In the genomic region with DNA sequence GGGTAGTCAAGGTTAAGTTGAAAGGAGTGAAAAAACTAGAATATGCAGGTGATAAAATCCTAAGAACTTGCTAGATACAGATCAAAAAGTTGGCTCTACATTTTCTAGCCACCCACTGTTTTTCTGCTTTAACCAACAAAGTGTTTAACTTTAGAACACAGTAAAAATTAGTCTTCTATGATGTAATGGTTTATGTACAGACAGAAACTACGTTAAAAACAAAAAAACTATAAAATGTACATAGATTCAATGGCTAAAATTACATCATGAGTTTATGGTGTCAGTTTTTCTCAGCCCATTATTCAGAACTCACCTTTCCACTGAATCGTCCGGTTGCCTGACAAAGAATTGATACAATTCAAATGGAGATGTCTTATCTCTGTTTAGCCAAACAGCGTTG, we compare ENCODE assay signal across 10 cellular contexts. TPM values are rescaled to one million over a fixed set of nuclear protein-coding genes. Genes with fewer than 3 reads are reported as not detected.
DNase-seq lines count a peak whose midpoint lies in the region; ATAC-seq and TF ChIP-seq lines count a peak whose summit lies in the region.
"Had no signal": no experiment of that assay in that cellular context is flagged by ENCODE, and none has a peak within 500 bp of the region (broad histone marks: within the 10 kb centered on the region; RNA-seq: fewer than 3 reads in every experiment).

No MANE protein-coding gene starts in this region.

- peaks cover 16% of the 10 kb centered on the region for H3K4me1 ChIP-seq in foreskin keratinocyte
- H3K4me1 ChIP-seq in subcutaneous abdominal adipose tissue (ENCODE audit: control insufficient read depth in 5 of 5, insufficient read depth in 5 of 5, low read length in 5 of 5): peaks cover 3 to 28% (median 22%) of the 10 kb centered on the region in 5 donors
- H3K4me1 ChIP-seq in transverse colon: peaks cover 11 to 24% (median 18%) of the 10 kb centered on the region in 4 donors

- POLR2A ChIA-PET in activated CD4-positive, alpha-beta memory T cell treated with anti-CD3 and anti-CD28 coated beads, Interleukin-2, amount 10 ng/mL, durations not matched to agents 7 days and 5 days (lab: Charles Lee): interaction anchor here (2.1 kb wide), 1 partner anchor 297 kb away, joined by 8 read pairs; no protein-coding TSS in a partner anchor

- H3K27me3 ChIP-seq in foreskin keratinocyte (no peaks in the 10 kb centered on the region), subcutaneous abdominal adipose tissue (ENCODE audit: control insufficient read depth in 5 of 5, insufficient read depth in 4 of 5, low read length in 5 of 5) (no peaks in the 10 kb centered on the region), transverse colon (no peaks in the 10 kb centered on the region)

- H3K27me3 Mint-ChIP-seq in activated naive CD4-positive, alpha-beta T cell treated with anti-CD3 and anti-CD28 coated beads, Interleukin-2, amount 50 U/mL, for 24 hours: no peaks in the 10 kb centered on the region
- H3K27me3 Mint-ChIP-seq in activated CD4-positive, alpha-beta memory T cell treated with anti-CD3 and anti-CD28 coated beads, Interleukin-2, amount 10 ng/mL, durations not matched to agents 7 days and 5 days: no peaks in the 10 kb centered on the region

- TF ChIP-seq CTCF in foreskin keratinocyte (conservative IDR thresholded peaks at IDR 0.05) (no peak), transverse colon (IDR thresholded peaks at IDR 0.05) (no peak)

- peak overlapping the region; percentile 72 for H3K27ac ChIP-seq in foreskin keratinocyte
- peak overlapping the region; percentile 87 for H3K27ac ChIP-seq in subcutaneous abdominal adipose tissue (ENCODE audit: low read depth, low read length)
- H3K27ac ChIP-seq in transverse colon: peak overlapping the region in 1 of 4 donors; percentile 95

- ATAC-seq in foreskin keratinocyte: no peak
- ATAC-seq: sciatic nerve had no signal

- H3K4me1 Mint-ChIP-seq in activated naive CD4-positive, alpha-beta T cell treated with anti-CD3 and anti-CD28 coated beads, Interleukin-2, amount 50 U/mL, for 24 hours: peaks cover 18% of the 10 kb centered on the region
- peaks cover 20% of the 10 kb centered on the region for H3K4me1 Mint-ChIP-seq in activated CD4-positive, alpha-beta memory T cell treated with anti-CD3 and anti-CD28 coated beads, Interleukin-2, amount 10 ng/mL, durations not matched to agents 7 days and 5 days

- intact Hi-C loops in transverse colon (cut with DNase I; ENCODE audit: low total_unique reads): no loop called here

- no peak for TF ChIP-seq EP300 in transverse colon (IDR thresholded peaks at IDR 0.05; ENCODE audit: low read depth)

- WGBS in transverse colon (ENCODE audit: low coverage in 1 of 2), 2 donors: 47 to 56% methylated on average over 4 of the region's 4 CpGs

- H3K36me3 Mint-ChIP-seq in activated naive CD4-positive, alpha-beta T cell treated with anti-CD3 and anti-CD28 coated beads, Interleukin-2, amount 50 U/mL, for 24 hours: peaks cover 8% of the 10 kb centered on the region
- H3K36me3 Mint-ChIP-seq in activated CD4-positive, alpha-beta memory T cell treated with anti-CD3 and anti-CD28 coated beads, Interleukin-2, amount 10 ng/mL, durations not matched to agents 7 days and 5 days (ENCODE audit: low read depth): peaks cover 40% of the 10 kb centered on the region

- peak overlapping the region; percentile 94 for H3K4me3 Mint-ChIP-seq in activated naive CD4-positive, alpha-beta T cell treated with anti-CD3 and anti-CD28 coated beads, Interleukin-2, amount 50 U/mL, for 24 hours
- peak overlapping the region; percentile 79 for H3K4me3 Mint-ChIP-seq in activated CD4-positive, alpha-beta memory T cell treated with anti-CD3 and anti-CD28 coated beads, Interleukin-2, amount 10 ng/mL, durations not matched to agents 7 days and 5 days

- H3K9me3 ChIP-seq in subcutaneous abdominal adipose tissue (ENCODE audit: control insufficient read depth in 5 of 5, low read length in 5 of 5): no peaks in the 10 kb centered on the region
- H3K9me3 ChIP-seq in transverse colon: no peaks in the 10 kb centered on the region

- H3K4me3 ChIP-seq in subcutaneous abdominal adipose tissue (ENCODE audit: low read depth in 1 of 5, low read length in 5 of 5) (peak overlapping the region in 3 of 5 donors; percentile 23 to 98 (median 79)), transverse colon (no peak overlapping the region)

- in situ Hi-C loops in transverse colon (cut with MboI; ENCODE audit: low pct_ligation_motif_present in 1 of 4, low pct_unique_long_range_greater_than_20kb in 1 of 4, low sequenced_read_pairs in 3 of 4): loop anchor here in 3 of 4 donors (10.0 to 25.0 kb wide), 3 partner anchors 159 to 1271 kb away; a partner anchor contains a TSS

- TF ChIP-seq POLR2A in transverse colon (IDR thresholded peaks at IDR 0.05): no peak

- H3K9me3 Mint-ChIP-seq in activated naive CD4-positive, alpha-beta T cell treated with anti-CD3 and anti-CD28 coated beads, Interleukin-2, amount 50 U/mL, for 24 hours: no peaks in the 10 kb centered on the region
- H3K9me3 Mint-ChIP-seq in activated CD4-positive, alpha-beta memory T cell treated with anti-CD3 and anti-CD28 coated beads, Interleukin-2, amount 10 ng/mL, durations not matched to agents 7 days and 5 days: no peaks in the 10 kb centered on the region

- no peak for DNase-seq in activated naive CD4-positive, alpha-beta T cell treated with anti-CD3 and anti-CD28 coated beads, Interleukin-2, amount 50 U/mL, for 16 hours
- no peak for DNase-seq in activated CD4-positive, alpha-beta memory T cell treated with anti-CD3 and anti-CD28 coated beads, Interleukin-2, amount 10 ng/mL, durations not matched to agents 7 days and 5 days
- no peak for DNase-seq in foreskin keratinocyte
- DNase-seq in NCI-H2107 (lab: John Stamatoyannopoulos, UW): no peak
- DNase-seq in HuH-7.5 (ENCODE audit: low spot score): no peak
- DNase-seq in transverse colon: no peak
- DNase-seq: islet precursor cell had no signal

- H3K27ac Mint-ChIP-seq in activated naive CD4-positive, alpha-beta T cell treated with anti-CD3 and anti-CD28 coated beads, Interleukin-2, amount 50 U/mL, for 24 hours: peak overlapping the region; percentile 27
- H3K27ac Mint-ChIP-seq in activated CD4-positive, alpha-beta memory T cell treated with anti-CD3 and anti-CD28 coated beads, Interleukin-2, amount 10 ng/mL, durations not matched to agents 7 days and 5 days: peak overlapping the region; percentile 45

- peak overlapping the region in 4 of 5 donors; percentile 2 to 91 (median 40) for H3K9ac ChIP-seq in subcutaneous abdominal adipose tissue (ENCODE audit: low read length in 5 of 5)

- CTCF ChIA-PET in activated CD4-positive, alpha-beta memory T cell treated with anti-CD3 and anti-CD28 coated beads, Interleukin-2, amount 10 ng/mL, durations not matched to agents 7 days and 5 days (lab: Charles Lee): no interaction called here

- H3K36me3 ChIP-seq in subcutaneous abdominal adipose tissue (ENCODE audit: control insufficient read depth in 5 of 5, insufficient read depth in 5 of 5, low read length in 5 of 5): peaks cover 19 to 45% (median 33%) of the 10 kb centered on the region in 5 donors
- peaks cover 0 to 22% (median 7%) of the 10 kb centered on the region in 4 donors for H3K36me3 ChIP-seq in transverse colon

RNA-seq across cellular contexts. Expression of a gene that starts 2.1 kb away (rescaled TPM):
- total RNA-seq in activated CD4-positive, alpha-beta memory T cell treated with anti-CD3 and anti-CD28 coated beads, Interleukin-2, amount 10 ng/mL, durations not matched to agents 7 days and 5 days: 10 to 100 TPM; 17.0 to 19.3 TPM
- 53.9 and 57.7 TPM in 2 replicates for total RNA-seq in foreskin keratinocyte
- polyA plus RNA-seq in foreskin keratinocyte: 63.6 and 73.9 TPM in 2 replicates
- total RNA-seq in transverse colon: 10 to 100 TPM in 2 of 4 donors, 1 to 10 TPM in 2; 1.5 to 19.9 (median 10.5) TPM

Comparison
In these comparisons a context has a peak if more than half of its experiments do, and no peak if none do; other contexts are left out.
1. H3K4me3 ChIP-seq: peak in subcutaneous abdominal adipose tissue (3 of 5); none in transverse colon (0 of 4).